In the genomic region with DNA sequence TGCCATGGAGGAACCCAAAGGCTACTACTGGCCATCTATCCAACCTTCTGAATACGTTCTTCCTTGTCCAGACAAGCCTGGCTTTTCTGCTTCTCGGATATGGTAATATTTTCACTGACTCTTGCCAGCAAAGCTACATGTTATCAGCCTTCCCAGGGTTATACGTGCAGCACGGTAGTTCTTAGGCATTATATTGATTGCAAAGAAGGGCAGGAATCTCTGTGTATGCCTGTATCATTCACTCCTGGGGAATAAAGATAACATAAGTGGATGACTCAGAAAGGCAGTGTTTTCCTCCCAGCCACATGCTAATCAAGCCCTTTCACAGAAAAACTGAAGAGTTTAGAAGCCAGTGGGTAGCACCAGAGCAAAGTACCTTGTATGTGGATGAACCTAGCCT, we compare ENCODE assay signal across 1 cellular context.
TF ChIP-seq lines count a peak whose summit lies in the region.

No MANE protein-coding gene starts in this region.

TF ChIP-seq in SK-N-SH, 30 proteins besides CTCF, POLR2A, EP300 and RAD21 (continued from another document):
- TF ChIP-seq, protein P1, sequence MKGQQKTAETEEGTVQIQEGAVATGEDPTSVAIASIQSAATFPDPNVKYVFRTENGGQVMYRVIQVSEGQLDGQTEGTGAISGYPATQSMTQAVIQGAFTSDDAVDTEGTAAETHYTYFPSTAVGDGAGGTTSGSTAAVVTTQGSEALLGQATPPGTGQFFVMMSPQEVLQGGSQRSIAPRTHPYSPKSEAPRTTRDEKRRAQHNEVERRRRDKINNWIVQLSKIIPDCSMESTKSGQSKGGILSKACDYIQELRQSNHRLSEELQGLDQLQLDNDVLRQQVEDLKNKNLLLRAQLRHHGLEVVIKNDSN (IDR thresholded peaks at IDR 0.05; ENCODE audit: borderline replicate concordance, low read depth) = no peak
- TF ChIP-seq SIN3A (IDR thresholded peaks at IDR 0.05; ENCODE audit: borderline replicate concordance, low read depth, low read length) (no peak), FOXJ3 (CRISPR knock-in tag; IDR thresholded peaks at IDR 0.05) (no peak)
